In genomic region chr17:4853195-4853762, GRCh38 we compare ENCODE assay signal across 15 cellular contexts. TPM values are rescaled to one million over a fixed set of nuclear protein-coding genes. Genes with fewer than 3 reads are reported as not detected.
DNase-seq lines count a peak whose midpoint lies in the region; ATAC-seq and TF ChIP-seq lines count a peak whose summit lies in the region.
"Had no signal": no experiment of that assay in that cellular context is flagged by ENCODE, and none has a peak within 500 bp of the region (broad histone marks: within the 10 kb centered on the region; RNA-seq: fewer than 3 reads in every experiment).

No MANE protein-coding gene starts in this region.

- in situ Hi-C loops in ACHN (cut with HindIII; ENCODE audit: low pct_ligation_motif_present, low pct_unique_long_range_greater_than_20kb, low sequenced_read_pairs) = loop anchor here (10.0 kb wide), 1 partner anchor 128 kb away; no protein-coding TSS in a partner anchor

- H3K9ac ChIP-seq in neural cell (ENCODE audit: low read length) = no peak overlapping the region

- no peaks in the 10 kb centered on the region for H3K9me2 ChIP-seq in neural cell (ENCODE audit: insufficient read depth, low read length)

- H3K4me3 ChIP-seq in RWPE2 (ENCODE audit: severe bottlenecking) (no peak overlapping the region), dorsolateral prefrontal cortex (no peak overlapping the region), neural cell (ENCODE audit: low read length) (no peak overlapping the region)
- H3K4me3 ChIP-seq: heart left ventricle had no signal

- peak; percentile 11; the same call in 1 of the 3 replicates for ATAC-seq in RWPE2 (ENCODE audit: low read depth)
- no peak for ATAC-seq in GM19467 (IDR thresholded peaks at IDR 0.05; ENCODE audit: unreplicated experiment)
- ATAC-seq: heart left ventricle, left ventricle myocardium superior had no signal

- H3K4me2 ChIP-seq in neural cell (ENCODE audit: low read length) = no peak overlapping the region

- no peak overlapping the region for H2AFZ ChIP-seq in neural cell (ENCODE audit: low read depth, low read length)

- no peaks in the 10 kb centered on the region for H3K9me3 ChIP-seq in RWPE2 (ENCODE audit: severe bottlenecking)
- no peaks in the 10 kb centered on the region for H3K9me3 ChIP-seq in neural cell (ENCODE audit: low read length)
- H3K9me3 ChIP-seq: heart left ventricle had no signal

- H3K27ac ChIP-seq in RWPE2 (ENCODE audit: poor library complexity, severe bottlenecking) = peak overlapping the region; percentile 95
- peak overlapping the region in 50 of 59 donors; percentile 18 to 97 (median 70) for H3K27ac ChIP-seq in dorsolateral prefrontal cortex
- peak overlapping the region; percentile 65 for H3K27ac ChIP-seq in neural cell (ENCODE audit: low read length)
- H3K27ac ChIP-seq: heart left ventricle had no signal

- H3K36me3 ChIP-seq in RWPE2 (ENCODE audit: low read depth) (0 out of 2 replicates have a peak, but pooled peaks cover 5% of the 10 kb centered on the region), neural cell (ENCODE audit: insufficient read depth, low read length) (no peaks in the 10 kb centered on the region)

- H3K79me2 ChIP-seq in neural cell (replicated peaks; ENCODE audit: insufficient read depth, low read length) = no peaks in the 10 kb centered on the region

- TF ChIP-seq CTCF in RWPE2 (IDR thresholded peaks at IDR 0.05; ENCODE audit: poor library complexity, severe bottlenecking) (no peak), dorsolateral prefrontal cortex (IDR thresholded peaks at IDR 0.05 in 54 of 56, conservative IDR thresholded peaks at IDR 0.05 in 2 of 56; ENCODE audit: low read depth in 1 of 56, partially characterized antibody in 56 of 56) (no peak), neural cell (IDR thresholded peaks at IDR 0.05; ENCODE audit: poor library complexity, severe bottlenecking) (no peak)

- intact Hi-C loops in dorsolateral prefrontal cortex (cut with DNase I) = no loop called here

- TF ChIP-seq RAD21 in neural cell (conservative IDR thresholded peaks at IDR 0.05) = no peak

- peaks cover 64% of the 10 kb centered on the region for H3K4me1 ChIP-seq in RWPE2 (ENCODE audit: insufficient read depth, poor library complexity, severe bottlenecking)

- no peaks in the 10 kb centered on the region for H3F3A ChIP-seq in neural cell (ENCODE audit: insufficient read depth, low read length, poor library complexity, severe bottlenecking)

- H3K27me3 ChIP-seq in RWPE2 (ENCODE audit: insufficient read depth, poor library complexity, severe bottlenecking) = no peaks in the 10 kb centered on the region
- no peaks in the 10 kb centered on the region for H3K27me3 ChIP-seq in dorsolateral prefrontal cortex
- no peaks in the 10 kb centered on the region for H3K27me3 ChIP-seq in neural cell (ENCODE audit: insufficient read depth, low read depth, low read length)
- H3K27me3 ChIP-seq: heart left ventricle had no signal

- no peaks in the 10 kb centered on the region for H4K20me1 ChIP-seq in neural cell (ENCODE audit: insufficient read depth)

- DNase-seq in NCI-H1694 treated with DMSO at 0.1 percent for 48 hours (lab: John Stamatoyannopoulos, UW) (peak; percentile 31), NCI-H1694 (lab: John Stamatoyannopoulos, UW) (no peak), RWPE2 (ENCODE audit: low spot score) (no peak), dorsolateral prefrontal cortex (no peak), KG1 (lab: John Stamatoyannopoulos, UW) (no peak), ACHN (no peak)
- DNase-seq: 8988T, activated gamma-delta T cell, GF-D8, heart left ventricle, left ventricle myocardium superior, small intestine had no signal

- no peak for TF ChIP-seq EP300 in neural cell (conservative IDR thresholded peaks at IDR 0.05; ENCODE audit: poor library complexity, severe bottlenecking)

TF ChIP-seq in neural cell, 6 proteins besides CTCF, POLR2A, EP300 and RAD21:
- TF ChIP-seq TAF1 (IDR thresholded peaks at IDR 0.05; ENCODE audit: low read depth) (no peak), POLR2AphosphoS5 (IDR thresholded peaks at IDR 0.05) (no peak), REST (IDR thresholded peaks at IDR 0.05; ENCODE audit: borderline replicate concordance) (no peak), SMC3 (conservative IDR thresholded peaks at IDR 0.05; ENCODE audit: poor library complexity) (no peak), MXI1 (conservative IDR thresholded peaks at IDR 0.05; ENCODE audit: poor library complexity, severe bottlenecking) (no peak), EZH2 (IDR thresholded peaks at IDR 0.05; ENCODE audit: borderline replicate concordance, insufficient read depth, low read length, poor library complexity, severe bottlenecking) (no peak)
TF ChIP-seq in neural cell: peak in this region for 0.

RNA-seq across cellular contexts. Expression of gene MINK1, which starts 20.1 kb away (rescaled TPM):
- total RNA-seq in dorsolateral prefrontal cortex = 100 to 1,000 TPM; 153 to 287 (median 196) TPM
- polyA plus RNA-seq in neural cell = 38.1 and 51.4 TPM in 2 replicates
- polyA minus RNA-seq in neural cell = 50.2 and 54.6 TPM in 2 replicates

RNA-seq across cellular contexts. Expression of gene C17orf107, which starts 46.1 kb away (rescaled TPM):
- 10 to 100 TPM in 80 of 120 experiments, 1 to 10 TPM in 40; 4.7 to 18.4 (median 11.2) TPM for total RNA-seq in dorsolateral prefrontal cortex
- polyA plus RNA-seq in neural cell = 0.45 and 2.1 TPM in 2 replicates
- 1.7 and 3.4 TPM in 2 replicates for polyA minus RNA-seq in neural cell

RNA-seq across cellular contexts. Expression of gene PLD2, which starts 46.3 kb away (rescaled TPM):
- 10 to 100 TPM; 15.8 to 64.8 (median 35.8) TPM for total RNA-seq in dorsolateral prefrontal cortex
- polyA plus RNA-seq in neural cell = 2.0 and 3.9 TPM in 2 replicates
- 2.7 and 4.2 TPM in 2 replicates for polyA minus RNA-seq in neural cell

RNA-seq across cellular contexts. Expression of gene CHRNE, which starts 49.6 kb away (rescaled TPM):
- 1 to 10 TPM in 67 of 120 experiments, under 1 TPM in 52, not detected in 1; 0.34 to 4.3 (median 1.1) TPM for total RNA-seq in dorsolateral prefrontal cortex
- 0.25 TPM in 1 of 2 replicates, not detected in the other for polyA plus RNA-seq in neural cell
- polyA minus RNA-seq in neural cell = not detected in 2 replicates
- total RNA-seq: LHCN-M2 had no signal
